ENCODE assay signal across 9 cellular contexts in genomic region chr15:82571722-82572222, GRCh38. TPM values are rescaled to one million over a fixed set of nuclear protein-coding genes. Genes with fewer than 3 reads are reported as not detected.
DNase-seq lines count a peak whose midpoint lies in the region; ATAC-seq and TF ChIP-seq lines count a peak whose summit lies in the region.
"Had no signal": no experiment of that assay in that cellular context is flagged by ENCODE, and none has a peak within 500 bp of the region (broad histone marks: within the 10 kb centered on the region; RNA-seq: fewer than 3 reads in every experiment).

No MANE protein-coding gene starts in this region.

- TF ChIP-seq CTCF in right atrium auricular region (IDR thresholded peaks at IDR 0.05): no peak

- H3K36me3 ChIP-seq in adipocyte (ENCODE audit: control insufficient read depth, insufficient read depth, low read length, severe bottlenecking): no peaks in the 10 kb centered on the region
- no peaks in the 10 kb centered on the region for H3K36me3 ChIP-seq in right atrium auricular region

- H3K27ac ChIP-seq in right atrium auricular region: peak overlapping the region; percentile 47 to 53

- H3K4me1 Mint-ChIP-seq in effector memory CD8-positive, alpha-beta T cell (ENCODE audit: low read depth in 2 of 2): no peaks in the 10 kb centered on the region

- intact Hi-C loops in posterior vena cava (cut with DNase I): no loop called here

- H3K9me3 ChIP-seq in adipocyte (ENCODE audit: control insufficient read depth, low read length): no peaks in the 10 kb centered on the region
- no peaks in the 10 kb centered on the region for H3K9me3 ChIP-seq in right atrium auricular region

- ATAC-seq in activated CD4-positive, CD25-positive, alpha-beta regulatory T cell treated with anti-CD3 and anti-CD28 coated beads, Interleukin-2, amount 50 U/mL, for 24 hours: no peak
- ATAC-seq in effector memory CD8-positive, alpha-beta T cell (replicated peaks): no peak

- peaks cover 50 to 51% of the 10 kb centered on the region in 2 donors for H3K27me3 Mint-ChIP-seq in effector memory CD8-positive, alpha-beta T cell

- H3K27ac Mint-ChIP-seq in effector memory CD8-positive, alpha-beta T cell: no peak overlapping the region

- peaks cover 3% of the 10 kb centered on the region for H3K36me3 Mint-ChIP-seq in effector memory CD8-positive, alpha-beta T cell (ENCODE audit: insufficient read depth)

- H3K9ac ChIP-seq in adipocyte (ENCODE audit: low read length): peak overlapping the region; percentile 83

- H3K4me3 ChIP-seq in adipocyte (ENCODE audit: low read length) (peak overlapping the region; percentile 86), right atrium auricular region (peak overlapping the region; percentile 25 to 45)

- no peaks in the 10 kb centered on the region for H3K27me3 ChIP-seq in adipocyte (replicated peaks; ENCODE audit: control insufficient read depth, insufficient read depth, low read length)
- no peaks in the 10 kb centered on the region for H3K27me3 ChIP-seq in right atrium auricular region

- no peaks in the 10 kb centered on the region for H3K9me3 Mint-ChIP-seq in effector memory CD8-positive, alpha-beta T cell

- H3K4me3 Mint-ChIP-seq in effector memory CD8-positive, alpha-beta T cell: peak overlapping the region in 1 of 2 donors; percentile 21

- peak; percentile 32 for DNase-seq in activated CD4-positive, CD25-positive, alpha-beta regulatory T cell treated with anti-CD3 and anti-CD28 coated beads, Interleukin-2, amount 50 U/mL, for 72 hours
- DNase-seq in adipocyte (ENCODE audit: low read depth) (peak; percentile 81), right atrium auricular region (ENCODE audit: low spot score) (peak; percentile 75), posterior vena cava (ENCODE audit: low spot score) (peak; percentile 90)
- no peak for DNase-seq in effector memory CD8-positive, alpha-beta T cell
- DNase-seq in activated CD8-positive, alpha-beta memory T cell treated with anti-CD3 and anti-CD28 coated beads, Interleukin-2, amount 50 U/mL, for 48 hours: no peak
- DNase-seq in stimulated activated CD4-positive, alpha-beta T cell treated with anti-CD3 and anti-CD28 coated beads, Interleukin-4, amount 100 ng/mL, for 24 hours: no peak
- DNase-seq: DND-41 had no signal

- H3K4me1 ChIP-seq in adipocyte (ENCODE audit: control insufficient read depth, insufficient read depth, low read length) (peaks cover 16% of the 10 kb centered on the region), right atrium auricular region (peaks cover 0 to 17% of the 10 kb centered on the region in 2 donors)

RNA-seq across cellular contexts. Expression of gene RPS17, which starts 31.5 kb away (rescaled TPM):
- total RNA-seq in right atrium auricular region (1,000 to 10,000 TPM; 1,059 to 1,806 TPM), posterior vena cava (1,000 to 10,000 TPM; 1,284 to 1,450 TPM)

Comparison
In these comparisons a context has a peak if more than half of its experiments do, and no peak if none do; other contexts are left out.
1. DNase-seq: peak in activated CD4-positive, CD25-positive, alpha-beta regulatory T cell treated with anti-CD3 and anti-CD28 coated beads, Interleukin-2, amount 50 U/mL, for 72 hours (single experiment), adipocyte (single experiment), right atrium auricular region (single experiment) and posterior vena cava (single experiment); none in effector memory CD8-positive, alpha-beta T cell (0 of 3), activated CD8-positive, alpha-beta memory T cell treated with anti-CD3 and anti-CD28 coated beads, Interleukin-2, amount 50 U/mL, for 48 hours (single experiment) and stimulated activated CD4-positive, alpha-beta T cell treated with anti-CD3 and anti-CD28 coated beads, Interleukin-4, amount 100 ng/mL, for 24 hours (single experiment).